In genomic region chr13:43383488-43384165, GRCh38 we compare ENCODE assay signal across 24 cellular contexts.
"Had no signal": no experiment of that assay in that cellular context is flagged by ENCODE, and none has a peak within 500 bp of the region (broad histone marks: within the 10 kb centered on the region; RNA-seq: fewer than 3 reads in every experiment).

No MANE protein-coding gene starts in this region.

- H3K4me3 ChIP-seq: left ventricle myocardium inferior, transverse colon, uterus had no signal

- H3K27ac Mint-ChIP-seq: activated CD4-positive, alpha-beta T cell treated with anti-CD3 and anti-CD28 coated beads, Interleukin-2, amount 10 ng/mL, durations not matched to agents 24 days and 14 days; activated CD8-positive, alpha-beta memory T cell treated with anti-CD3 and anti-CD28 coated beads, Interleukin-2, amount 10 ng/mL, durations not matched to agents 7 days and 5 days; activated CD8-positive, alpha-beta T cell treated with anti-CD3 and anti-CD28 coated beads for 36 hours; activated naive CD4-positive, alpha-beta T cell treated with anti-CD3 and anti-CD28 coated beads, Interleukin-2, amount 50 U/mL, for 24 hours; activated T-helper 1 cell treated with anti-CD3 and anti-CD28 coated beads, Interleukin-12 subunit alpha, Interleukin-12 subunit beta, Interleukin-2, Interleukin-4 antibody, amounts not matched to agents 30 ng/mL and 10 ng/mL and 1 ng/mL, durations not matched to agents 14 hours and 24 hours and 36 hours; dendritic cell treated with granulocyte-macrophage colony-stimulating factor and Interleukin-4, amounts not matched to agents 40 ng/mL and 50 ng/mL, for 4 days; mesothelial cell of epicardium; naive thymus-derived CD8-positive, alpha-beta T cell; stimulated activated memory B cell treated with anti-CD40 and anti-IgM and Interleukin-4, amounts not matched to agents 10 μg/mL and 1 μg/mL and 100 μg/mL, for 72 hours had no signal

- H3K36me3 Mint-ChIP-seq: activated CD8-positive, alpha-beta memory T cell treated with anti-CD3 and anti-CD28 coated beads, Interleukin-2, amount 10 ng/mL, durations not matched to agents 7 days and 5 days; stimulated activated memory B cell treated with anti-CD40 and anti-IgM and Interleukin-4, amounts not matched to agents 10 μg/mL and 1 μg/mL and 100 μg/mL, for 72 hours had no signal

- H3K4me3 Mint-ChIP-seq: activated CD4-positive, alpha-beta T cell treated with anti-CD3 and anti-CD28 coated beads, Interleukin-2, amount 10 ng/mL, durations not matched to agents 24 days and 14 days; activated CD8-positive, alpha-beta memory T cell treated with anti-CD3 and anti-CD28 coated beads, Interleukin-2, amount 10 ng/mL, durations not matched to agents 7 days and 5 days; activated CD8-positive, alpha-beta T cell treated with anti-CD3 and anti-CD28 coated beads for 36 hours; activated naive CD4-positive, alpha-beta T cell treated with anti-CD3 and anti-CD28 coated beads, Interleukin-2, amount 50 U/mL, for 24 hours; activated T-helper 1 cell treated with anti-CD3 and anti-CD28 coated beads, Interleukin-12 subunit alpha, Interleukin-12 subunit beta, Interleukin-2, Interleukin-4 antibody, amounts not matched to agents 30 ng/mL and 10 ng/mL and 1 ng/mL, durations not matched to agents 14 hours and 24 hours and 36 hours; dendritic cell treated with granulocyte-macrophage colony-stimulating factor and Interleukin-4, amounts not matched to agents 40 ng/mL and 50 ng/mL, for 4 days; mesothelial cell of epicardium; naive thymus-derived CD8-positive, alpha-beta T cell; stimulated activated memory B cell treated with anti-CD40 and anti-IgM and Interleukin-4, amounts not matched to agents 10 μg/mL and 1 μg/mL and 100 μg/mL, for 72 hours had no signal

- H3K4me1 ChIP-seq: uterus had no signal

- H3K36me3 ChIP-seq: brain microvascular endothelial cell, left ventricle myocardium inferior, transverse colon, uterus had no signal

- DNase-seq: activated CD4-positive, alpha-beta T cell treated with anti-CD3 and anti-CD28 coated beads, Interleukin-2, amount 10 ng/mL, durations not matched to agents 24 days and 14 days; activated CD8-positive, alpha-beta memory T cell treated with anti-CD3 and anti-CD28 coated beads, Interleukin-2, amount 10 ng/mL, durations not matched to agents 7 days and 5 days; activated CD8-positive, alpha-beta T cell treated with anti-CD3 and anti-CD28 coated beads for 36 hours; activated gamma-delta T cell treated with Interleukin-2 at 50 U/mL for 16 hours; activated T-cell treated with anti-CD3 and anti-CD28 coated beads for 4 hours; anterior cingulate cortex; brain microvascular endothelial cell; caudate nucleus; effector memory CD4-positive, alpha-beta T cell; hippocampal formation; left ventricle myocardium inferior; naive thymus-derived CD8-positive, alpha-beta T cell; small intestine; stimulated activated CD4-positive, alpha-beta T cell treated with anti-CD3 and anti-CD28 coated beads, Interleukin-15, amount 100 ng/mL, for 24 hours; transverse colon; uterus had no signal

- H3K27ac ChIP-seq: brain microvascular endothelial cell, left ventricle myocardium inferior, transverse colon, uterus had no signal

- ATAC-seq: activated CD4-positive, CD25-positive, alpha-beta regulatory T cell treated with anti-CD3 and anti-CD28 coated beads, Interleukin-2, amount 50 U/mL, for 24 hours; activated CD8-positive, alpha-beta memory T cell treated with anti-CD3 and anti-CD28 coated beads, Interleukin-2, amount 10 ng/mL, durations not matched to agents 7 days and 5 days; activated CD8-positive, alpha-beta T cell treated with anti-CD3 and anti-CD28 coated beads for 36 hours; esophagus mucosa; naive thymus-derived CD8-positive, alpha-beta T cell; sciatic nerve; stimulated activated memory B cell treated with anti-CD40 and anti-IgM and Interleukin-4, amounts not matched to agents 10 μg/mL and 1 μg/mL and 100 μg/mL, for 72 hours had no signal

- H3K27me3 ChIP-seq: brain microvascular endothelial cell, transverse colon had no signal

- H3K4me1 Mint-ChIP-seq: activated CD4-positive, alpha-beta T cell treated with anti-CD3 and anti-CD28 coated beads, Interleukin-2, amount 10 ng/mL, durations not matched to agents 24 days and 14 days; activated CD8-positive, alpha-beta memory T cell treated with anti-CD3 and anti-CD28 coated beads, Interleukin-2, amount 10 ng/mL, durations not matched to agents 7 days and 5 days; activated naive CD4-positive, alpha-beta T cell treated with anti-CD3 and anti-CD28 coated beads, Interleukin-2, amount 50 U/mL, for 24 hours; naive thymus-derived CD8-positive, alpha-beta T cell; stimulated activated memory B cell treated with anti-CD40 and anti-IgM and Interleukin-4, amounts not matched to agents 10 μg/mL and 1 μg/mL and 100 μg/mL, for 72 hours had no signal
